Comparison of ENCODE assay signal across 10 cellular contexts in the genomic region with DNA sequence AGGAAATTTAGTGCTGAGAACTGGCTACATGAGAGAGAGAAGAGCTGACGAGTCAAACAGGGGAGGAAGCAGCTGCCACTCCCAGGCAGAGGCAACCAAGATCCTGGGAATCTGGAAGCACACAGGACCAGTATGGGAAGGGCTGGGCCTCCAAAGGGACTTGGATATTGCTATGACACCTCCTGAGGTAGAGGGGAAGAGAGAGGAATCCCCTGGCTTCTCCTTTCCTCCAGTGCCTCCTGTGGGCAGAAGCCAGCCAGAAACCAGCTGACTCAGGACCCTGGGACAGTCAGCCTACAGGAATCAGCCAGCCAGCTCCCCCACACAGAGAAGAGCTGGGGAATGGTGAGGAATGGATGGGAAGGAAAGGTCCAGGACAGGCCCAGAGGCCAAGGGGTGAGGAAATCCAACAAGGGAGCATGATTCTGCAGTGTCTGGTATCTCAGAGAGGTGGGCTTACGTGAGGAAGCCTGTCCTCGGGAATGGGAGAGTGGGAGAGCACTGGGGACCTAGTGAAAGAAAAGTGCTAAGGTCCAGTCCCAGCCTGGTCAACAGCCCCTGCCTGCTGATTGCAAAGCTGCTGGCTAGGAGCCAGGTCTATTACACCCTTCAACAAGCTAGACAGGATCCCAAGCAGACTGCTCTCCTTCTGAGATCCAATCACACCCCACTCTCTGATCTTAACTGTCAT. TPM values are rescaled to one million over a fixed set of nuclear protein-coding genes. Genes with fewer than 3 reads are reported as not detected.
DNase-seq lines count a peak whose midpoint lies in the region; ATAC-seq, FAIRE-seq and TF ChIP-seq lines count a peak whose summit lies in the region.
"Had no signal": no experiment of that assay in that cellular context is flagged by ENCODE, and none has a peak within 500 bp of the region (broad histone marks: within the 10 kb centered on the region; RNA-seq: fewer than 3 reads in every experiment).

No MANE protein-coding gene starts in this region.

- TF ChIP-seq POLR2A in H54 (IDR thresholded peaks at IDR 0.05; ENCODE audit: low read depth, low read length) (no peak), sigmoid colon (IDR thresholded peaks at IDR 0.05) (no peak)

- no peak overlapping the region for H3K4me3 ChIP-seq in sigmoid colon

- H3K36me3 ChIP-seq in sigmoid colon, result no peaks in the 10 kb centered on the region

- TF ChIP-seq EP300 in sigmoid colon (IDR thresholded peaks at IDR 0.05), result no peak

- DNase-seq in H54 (ENCODE audit: insufficient read length, low spot score), result peak; percentile 65
- DNase-seq in OCI-M1 (lab: John Stamatoyannopoulos, UW), result peak; percentile 61
- peak; percentile 38 for DNase-seq in fibroblast of the conjunctiva (ENCODE audit: low read depth)
- peak; percentile 80 for DNase-seq in sigmoid colon
- DNase-seq in stimulated activated CD4-positive, alpha-beta T cell treated with anti-CD3 and anti-CD28 coated beads, Interleukin-4, amount 100 ng/mL, for 4 hours, result no peak
- no peak for DNase-seq in putamen (ENCODE audit: low spot score)
- DNase-seq in NCI-H774 (lab: John Stamatoyannopoulos, UW), result no peak
- DNase-seq: activated CD4-positive, alpha-beta memory T cell treated with anti-CD3 and anti-CD28 coated beads for 36 hours; naive B cell had no signal

- H3K27ac ChIP-seq in sigmoid colon, result no peak overlapping the region

- no peak for FAIRE-seq in H54 (lab: Jason Lieb, UNC)

- 56 to 63% methylated on average over 3 of the region's 3 CpGs for WGBS in sigmoid colon, 2 donors

- H3K4me1 ChIP-seq in sigmoid colon, result peaks cover 0 to 40% (median 37%) of the 10 kb centered on the region in 4 donors

- ATAC-seq in HG03097 (IDR thresholded peaks at IDR 0.05; ENCODE audit: low FRiP score, unreplicated experiment), result no peak

- no peaks in the 10 kb centered on the region for H3K9me3 ChIP-seq in sigmoid colon

- TF ChIP-seq CTCF in sigmoid colon (IDR thresholded peaks at IDR 0.05), result no peak

- no peaks in the 10 kb centered on the region for H3K27me3 ChIP-seq in sigmoid colon

- intact Hi-C loops in sigmoid colon (cut with DNase I), result loop anchor here (5.0 kb wide), 1 partner anchor 105 kb away; no protein-coding TSS in a partner anchor

RNA-seq across cellular contexts. Expression of a gene that starts 43.5 kb away (rescaled TPM):
- total RNA-seq in sigmoid colon, result 10 to 100 TPM; 17.1 to 44.9 (median 20.9) TPM
- polyA plus RNA-seq in sigmoid colon, result 1 to 10 TPM; 1.8 to 8.2 (median 3.0) TPM

Comparison
In these comparisons a context has a peak if more than half of its experiments do, and no peak if none do; other contexts are left out.
1. DNase-seq: peak in H54 (single experiment), OCI-M1 (single experiment), fibroblast of the conjunctiva (single experiment) and sigmoid colon (single experiment); none in stimulated activated CD4-positive, alpha-beta T cell treated with anti-CD3 and anti-CD28 coated beads, Interleukin-4, amount 100 ng/mL, for 4 hours (0 of 2), putamen (single experiment) and NCI-H774 (single experiment).